In genomic region chr17:40014375-40014980, GRCh38 we compare ENCODE assay signal across 1 cellular context.
TF ChIP-seq lines count a peak whose summit lies in the region.

No MANE protein-coding gene starts in this region.

TF ChIP-seq in HepG2, 621 proteins besides CTCF, POLR2A, EP300 and RAD21 (continued from another document):
- TF ChIP-seq ZBTB37 (CRISPR knock-in tag; IDR thresholded peaks at IDR 0.05): no peak
- no peak for TF ChIP-seq NFIC (IDR thresholded peaks at IDR 0.05; ENCODE audit: low read length)
- no peak for TF ChIP-seq TCF12 (IDR thresholded peaks at IDR 0.05)
- TF ChIP-seq TCF12 (CRISPR knock-in tag; IDR thresholded peaks at IDR 0.05): no peak
- peak; percentile 65; the same call in 1 of the 2 replicates for TF ChIP-seq RXRA (CRISPR knock-in tag; IDR thresholded peaks at IDR 0.05)
- no peak for TF ChIP-seq TRAFD1 (CRISPR knock-in tag; IDR thresholded peaks at IDR 0.05; ENCODE audit: borderline replicate concordance)
- TF ChIP-seq SNAI1 (CRISPR knock-in tag; IDR thresholded peaks at IDR 0.05; ENCODE audit: borderline replicate concordance): no peak
- peak; percentile 66; the same call in 1 of the 2 replicates for TF ChIP-seq KDM2A (CRISPR knock-in tag; IDR thresholded peaks at IDR 0.05; ENCODE audit: borderline replicate concordance, low read depth)
- no peak for TF ChIP-seq ZEB1 (IDR thresholded peaks at IDR 0.05; ENCODE audit: insufficient replicate concordance, low read depth)
- TF ChIP-seq BCL6 (CRISPR knock-in tag; IDR thresholded peaks at IDR 0.05): no peak
- peak in 1 of 2 experiments; percentile 61; a peak in 2 of 4 replicates for TF ChIP-seq ATF4 (CRISPR knock-in tag; IDR thresholded peaks at IDR 0.05)
- TF ChIP-seq ZBTB25 (CRISPR knock-in tag; IDR thresholded peaks at IDR 0.05): no peak; the same call in 1 of the 2 replicates
- TF ChIP-seq ZNF383 (CRISPR knock-in tag; IDR thresholded peaks at IDR 0.05; ENCODE audit: borderline replicate concordance): no peak
- TF ChIP-seq ZNF468 (CRISPR knock-in tag; IDR thresholded peaks at IDR 0.05): no peak
- TF ChIP-seq PLRG1 (conservative IDR thresholded peaks at IDR 0.05): no peak
- TF ChIP-seq NFATC3 (CRISPR knock-in tag; IDR thresholded peaks at IDR 0.05): no peak
- no peak for TF ChIP-seq CCAR2 (optimal IDR thresholded peaks at IDR 0.05; ENCODE audit: low read depth, low read length)
- peak; percentile 63; the same call in 1 of the 2 replicates for TF ChIP-seq ETV5 (CRISPR knock-in tag; IDR thresholded peaks at IDR 0.05; ENCODE audit: borderline replicate concordance)
- TF ChIP-seq GZF1 (CRISPR knock-in tag; IDR thresholded peaks at IDR 0.05): 0 out of 2 replicates have a peak, but pooled peaks have one; percentile 61
- TF ChIP-seq HMGXB3 (CRISPR knock-in tag; IDR thresholded peaks at IDR 0.05; ENCODE audit: borderline replicate concordance): no peak
- no peak; the same call in 1 of the 2 replicates for TF ChIP-seq ARID4A (CRISPR knock-in tag; IDR thresholded peaks at IDR 0.05; ENCODE audit: borderline replicate concordance)
- TF ChIP-seq ZNF446 (CRISPR knock-in tag; IDR thresholded peaks at IDR 0.05): no peak
- 0 out of 2 replicates have a peak, but pooled peaks have one; percentile 45 for TF ChIP-seq BRD4 (CRISPR knock-in tag; IDR thresholded peaks at IDR 0.05)
